Comparison of ENCODE assay signal across 10 cellular contexts in genomic region chr9:137758067-137758466, GRCh38.
DNase-seq lines count a peak whose midpoint lies in the region; ATAC-seq, FAIRE-seq and TF ChIP-seq lines count a peak whose summit lies in the region.
"Had no signal": no experiment of that assay in that cellular context is flagged by ENCODE, and none has a peak within 500 bp of the region (broad histone marks: within the 10 kb centered on the region; RNA-seq: fewer than 3 reads in every experiment).

No MANE protein-coding gene starts in this region.

- peak overlapping the region; percentile 79 to 82 for H3K27ac Mint-ChIP-seq in T-cell
- peak overlapping the region; percentile 94 for H3K27ac Mint-ChIP-seq in stimulated activated effector memory CD8-positive, alpha-beta T cell treated with anti-CD3 and anti-CD28 coated beads, Interleukin-12 subunit alpha, Interleukin-12 subunit beta, amount 100 ng/mL, for 72 hours
- H3K27ac Mint-ChIP-seq: dendritic cell treated with granulocyte-macrophage colony-stimulating factor and Interleukin-4, amounts not matched to agents 40 ng/mL and 50 ng/mL, for 4 days had no signal

- no peak for ATAC-seq in T-cell (replicated peaks in 1 of 4)
- ATAC-seq in stimulated activated effector memory CD8-positive, alpha-beta T cell treated with anti-CD3 and anti-CD28 coated beads, Interleukin-12 subunit alpha, Interleukin-12 subunit beta, amount 100 ng/mL, for 72 hours: no peak

- POLR2A ChIA-PET in T-cell (lab: Charles Lee): no interaction called here

- peaks cover 24 to 59% (median 43%) of the 10 kb centered on the region in 3 donors for H3K4me1 Mint-ChIP-seq in T-cell
- H3K4me1 Mint-ChIP-seq in stimulated activated effector memory CD8-positive, alpha-beta T cell treated with anti-CD3 and anti-CD28 coated beads, Interleukin-12 subunit alpha, Interleukin-12 subunit beta, amount 100 ng/mL, for 72 hours: peaks cover 55% of the 10 kb centered on the region

- peak overlapping the region in 2 of 3 donors; percentile 11 to 39 for H3K4me3 Mint-ChIP-seq in T-cell
- peak overlapping the region; percentile 45 for H3K4me3 Mint-ChIP-seq in stimulated activated effector memory CD8-positive, alpha-beta T cell treated with anti-CD3 and anti-CD28 coated beads, Interleukin-12 subunit alpha, Interleukin-12 subunit beta, amount 100 ng/mL, for 72 hours
- H3K4me3 Mint-ChIP-seq: dendritic cell treated with granulocyte-macrophage colony-stimulating factor and Interleukin-4, amounts not matched to agents 40 ng/mL and 50 ng/mL, for 4 days had no signal

- H3K9me3 Mint-ChIP-seq in T-cell: peaks cover 0 to 8% (median 6%) of the 10 kb centered on the region in 3 donors
- peaks cover 4% of the 10 kb centered on the region for H3K9me3 Mint-ChIP-seq in stimulated activated effector memory CD8-positive, alpha-beta T cell treated with anti-CD3 and anti-CD28 coated beads, Interleukin-12 subunit alpha, Interleukin-12 subunit beta, amount 100 ng/mL, for 72 hours

- H3K27ac ChIP-seq in epithelial cell of prostate: peak overlapping the region; percentile 86
- H3K27ac ChIP-seq: parathyroid adenoma had no signal

- no peak for TF ChIP-seq POLR2A in GM12892 (IDR thresholded peaks at IDR 0.05; ENCODE audit: low read depth, low read length)

- DNase-seq in activated effector memory CD4-positive, alpha-beta T cell treated with anti-CD3 and anti-CD28 coated beads, Interleukin-2, amount 50 U/mL, for 16 hours: peak; percentile 47
- no peak for DNase-seq in activated effector memory CD4-positive, alpha-beta T cell treated with Interleukin-2 at 50 U/mL for 16 hours
- DNase-seq in T-cell: no peak
- no peak for DNase-seq in epithelial cell of prostate (ENCODE audit: low read depth, low spot score)
- DNase-seq in stimulated activated effector memory CD8-positive, alpha-beta T cell treated with anti-CD3 and anti-CD28 coated beads, Interleukin-12 subunit alpha, Interleukin-12 subunit beta, amount 100 ng/mL, for 72 hours (ENCODE audit: low spot score in 2 of 2): no peak
- DNase-seq in GM12892 (ENCODE audit: insufficient read length): no peak
- DNase-seq in HUDEP-2 (lab: John Stamatoyannopoulos, UW; ENCODE audit: unreplicated experiment in 76 of 76): no peak
- DNase-seq in NCI-H2227 treated with DMSO at 0.1 percent for 48 hours (lab: John Stamatoyannopoulos, UW): no peak

- CTCF ChIA-PET in T-cell (lab: Charles Lee): no interaction called here

- peaks cover 68% of the 10 kb centered on the region for H3K36me3 Mint-ChIP-seq in T-cell
- peaks cover 78% of the 10 kb centered on the region for H3K36me3 Mint-ChIP-seq in stimulated activated effector memory CD8-positive, alpha-beta T cell treated with anti-CD3 and anti-CD28 coated beads, Interleukin-12 subunit alpha, Interleukin-12 subunit beta, amount 100 ng/mL, for 72 hours

- H3K27me3 Mint-ChIP-seq in T-cell: no peaks in the 10 kb centered on the region
- H3K27me3 Mint-ChIP-seq: dendritic cell treated with granulocyte-macrophage colony-stimulating factor and Interleukin-4, amounts not matched to agents 40 ng/mL and 50 ng/mL, for 4 days had no signal

- no peak for FAIRE-seq in GM12892 (lab: Jason Lieb, UNC)
